In genomic region chr3:136957751-136958288, GRCh38 we compare ENCODE assay signal across 11 cellular contexts. TPM values are rescaled to one million over a fixed set of nuclear protein-coding genes. Genes with fewer than 3 reads are reported as not detected.
DNase-seq lines count a peak whose midpoint lies in the region; ATAC-seq and TF ChIP-seq lines count a peak whose summit lies in the region.
"Had no signal": no experiment of that assay in that cellular context is flagged by ENCODE, and none has a peak within 500 bp of the region (broad histone marks: within the 10 kb centered on the region; RNA-seq: fewer than 3 reads in every experiment).

TSS of gene IL20RB (plus strand) at chr3:136957983. CDS start at chr3:136958114, 131 bp downstream.

- TF ChIP-seq EP300 in gastroesophageal sphincter (IDR thresholded peaks at IDR 0.05): no peak

- 82% methylated on average over 7 of the region's 7 CpGs for WGBS in right cardiac atrium
- 77 to 100% methylated on average over 3 to 5 of the region's 7 CpGs for WGBS in gastroesophageal sphincter (ENCODE audit: low coverage in 1 of 2), 2 donors
- 94% methylated on average over 7 of the region's 7 CpGs for WGBS in aorta, 2 donors

- peak; percentile 45 for ATAC-seq in right cardiac atrium
- ATAC-seq in WTC11: peak; percentile 85
- ATAC-seq in gastroesophageal sphincter: peak; percentile 51
- ATAC-seq in aorta (ENCODE audit: low FRiP score): peak; percentile 44
- ATAC-seq: activated CD8-positive, alpha-beta T cell treated with anti-CD3 and anti-CD28 coated beads, Interleukin-2, amount 10 ng/mL, durations not matched to agents 7 days and 5 days had no signal

- CTCF ChIA-PET in WTC11 (lab: Charles Lee): interaction anchor here (1.0 to 1.2 kb wide), 3 partner anchors 10 to 74 kb away, joined by 3 to 6 read pairs (median 3); no protein-coding TSS in a partner anchor

- H3K4me1 Mint-ChIP-seq in WTC11: peaks cover 31% of the 10 kb centered on the region

- no peak within 1 kb of the TSS for H3K4me3 Mint-ChIP-seq in WTC11
- H3K4me3 Mint-ChIP-seq: activated CD8-positive, alpha-beta T cell treated with anti-CD3 and anti-CD28 coated beads, Interleukin-2, amount 10 ng/mL, durations not matched to agents 7 days and 5 days; activated naive CD8-positive, alpha-beta T cell treated with anti-CD3 and anti-CD28 coated beads, Interleukin-2, amount 10 ng/mL, durations not matched to agents 7 days and 5 days had no signal

- 0 out of 2 replicates have a peak within 1 kb of the TSS, but pooled peaks have one; percentile 42 for H3K27ac Mint-ChIP-seq in WTC11
- H3K27ac Mint-ChIP-seq: activated CD8-positive, alpha-beta T cell treated with anti-CD3 and anti-CD28 coated beads, Interleukin-2, amount 10 ng/mL, durations not matched to agents 7 days and 5 days; activated naive CD8-positive, alpha-beta T cell treated with anti-CD3 and anti-CD28 coated beads, Interleukin-2, amount 10 ng/mL, durations not matched to agents 7 days and 5 days had no signal

- TF ChIP-seq CTCF in left ventricle myocardium inferior (IDR thresholded peaks at IDR 0.05; ENCODE audit: borderline replicate concordance) (no peak), WTC11 (IDR thresholded peaks at IDR 0.05) (no peak), gastroesophageal sphincter (IDR thresholded peaks at IDR 0.05) (no peak)

- intact Hi-C loops in right cardiac atrium (cut with DNase I) (no loop called here), left ventricle myocardium inferior (cut with micrococcal nuclease) (no loop called here), aorta (cut with DNase I) (no loop called here)

- H3K36me3 ChIP-seq in left ventricle myocardium inferior (no peaks in the 10 kb centered on the region), gastroesophageal sphincter (no peaks in the 10 kb centered on the region), aorta (ENCODE audit: control insufficient read depth in 1 of 2, insufficient read depth in 2 of 2, low read length in 1 of 2) (no peaks in the 10 kb centered on the region)

- no peaks in the 10 kb centered on the region for H3K9me3 Mint-ChIP-seq in WTC11
- H3K9me3 Mint-ChIP-seq: activated naive CD8-positive, alpha-beta T cell treated with anti-CD3 and anti-CD28 coated beads, Interleukin-2, amount 10 ng/mL, durations not matched to agents 7 days and 5 days had no signal

- peaks cover 4% of the 10 kb centered on the region for H3K4me1 ChIP-seq in right cardiac atrium (ENCODE audit: control insufficient read depth, insufficient read depth, low read length)
- no peaks in the 10 kb centered on the region for H3K4me1 ChIP-seq in left ventricle myocardium inferior
- H3K4me1 ChIP-seq in gastroesophageal sphincter: peaks cover 0 to 15% (median 0%) of the 10 kb centered on the region in 3 donors
- peaks cover 0 to 4% of the 10 kb centered on the region in 2 donors for H3K4me1 ChIP-seq in aorta (ENCODE audit: control insufficient read depth in 1 of 2, insufficient read depth in 2 of 2, low read length in 2 of 2)

- H3K27ac ChIP-seq in right cardiac atrium (ENCODE audit: low read length) (no peak within 1 kb of the TSS), left ventricle myocardium inferior (replicated peaks) (no peak within 1 kb of the TSS), gastroesophageal sphincter (no peak within 1 kb of the TSS), aorta (ENCODE audit: low read depth in 1 of 2, low read length in 2 of 2) (no peak within 1 kb of the TSS)

- no peaks in the 10 kb centered on the region for H3K36me3 Mint-ChIP-seq in WTC11

- DNase-seq in right cardiac atrium (peak in 1 of 3 donors; percentile 17), left ventricle myocardium inferior (no peak), WTC11 (ENCODE audit: low spot score) (peak; percentile 32), aorta (no peak), AML-193 (lab: John Stamatoyannopoulos, UW) (no peak), NCI-H1930 (lab: John Stamatoyannopoulos, UW) (no peak)
- no peak for DNase-seq in activated CD4-positive, alpha-beta T cell treated with anti-CD3 and anti-CD28 coated beads for 4 hours
- DNase-seq: activated CD8-positive, alpha-beta T cell treated with anti-CD3 and anti-CD28 coated beads, Interleukin-2, amount 10 ng/mL, durations not matched to agents 7 days and 5 days; activated naive CD8-positive, alpha-beta T cell treated with anti-CD3 and anti-CD28 coated beads, Interleukin-2, amount 10 ng/mL, durations not matched to agents 7 days and 5 days; NCI-H748 treated with DMSO at 0.1 percent for 48 hours had no signal

- TF ChIP-seq POLR2A in gastroesophageal sphincter (IDR thresholded peaks at IDR 0.05): no peak

- no peaks in the 10 kb centered on the region for H3K9me3 ChIP-seq in right cardiac atrium (ENCODE audit: control insufficient read depth, low read length)
- no peaks in the 10 kb centered on the region for H3K9me3 ChIP-seq in left ventricle myocardium inferior (replicated peaks)
- H3K9me3 ChIP-seq in gastroesophageal sphincter: no peaks in the 10 kb centered on the region
- H3K9me3 ChIP-seq in aorta (ENCODE audit: control insufficient read depth, low read length): no peaks in the 10 kb centered on the region

- H3K27me3 Mint-ChIP-seq in WTC11 (ENCODE audit: low read depth): no peaks in the 10 kb centered on the region
- H3K27me3 Mint-ChIP-seq: activated naive CD8-positive, alpha-beta T cell treated with anti-CD3 and anti-CD28 coated beads, Interleukin-2, amount 10 ng/mL, durations not matched to agents 7 days and 5 days had no signal

- H3K27me3 ChIP-seq in right cardiac atrium (ENCODE audit: control insufficient read depth, insufficient read depth) (no peaks in the 10 kb centered on the region), left ventricle myocardium inferior (ENCODE audit: low read depth) (no peaks in the 10 kb centered on the region), gastroesophageal sphincter (no peaks in the 10 kb centered on the region), aorta (ENCODE audit: control insufficient read depth in 1 of 2, insufficient read depth in 2 of 2, low read length in 1 of 2) (no peaks in the 10 kb centered on the region)

- POLR2A ChIA-PET in WTC11 (lab: Charles Lee): interaction anchor here (1.1 to 1.2 kb wide), 2 partner anchors 96 to 205 kb away, joined by 5 to 16 read pairs; partner anchors contain the start of genes NCK1 and STAG1

- H3K4me3 ChIP-seq in right cardiac atrium (ENCODE audit: low read length): no peak within 1 kb of the TSS
- no peak within 1 kb of the TSS for H3K4me3 ChIP-seq in left ventricle myocardium inferior
- no peak within 1 kb of the TSS for H3K4me3 ChIP-seq in gastroesophageal sphincter
- H3K4me3 ChIP-seq in aorta (ENCODE audit: low read length in 2 of 2): no peak within 1 kb of the TSS

TF ChIP-seq in WTC11, 78 proteins besides CTCF, POLR2A, EP300 and RAD21:
- TF ChIP-seq ZNF396 (CRISPR knock-in tag; IDR thresholded peaks at IDR 0.05; ENCODE audit: borderline replicate concordance): no peak
- peak; percentile 38; the same call in 1 of the 2 replicates for TF ChIP-seq MAX (CRISPR knock-in tag; IDR thresholded peaks at IDR 0.05)

RNA-seq across cellular contexts. Expression of gene IL20RB, which starts in this region (rescaled TPM):
- total RNA-seq in right cardiac atrium (1 to 10 TPM in 1 of 4 donors, under 1 TPM in 3; 0.40 to 1.0 (median 0.65) TPM), left ventricle myocardium inferior (0.44 TPM), WTC11 (2021) (2.3 to 3.1 TPM (median 2.4 TPM) in 3 replicates), gastroesophageal sphincter (1 to 10 TPM in 2 of 4 donors, under 1 TPM in 2; 0.62 to 7.3 (median 1.0) TPM), aorta (1 to 10 TPM; 2.9 to 3.6 TPM)
- polyA plus RNA-seq in right cardiac atrium (0.57 TPM), aorta (under 1 TPM in 1 of 2 donors, not detected in 1; 0.90 TPM)
